2 cellular contexts compared by ENCODE assay signal in the genomic region with DNA sequence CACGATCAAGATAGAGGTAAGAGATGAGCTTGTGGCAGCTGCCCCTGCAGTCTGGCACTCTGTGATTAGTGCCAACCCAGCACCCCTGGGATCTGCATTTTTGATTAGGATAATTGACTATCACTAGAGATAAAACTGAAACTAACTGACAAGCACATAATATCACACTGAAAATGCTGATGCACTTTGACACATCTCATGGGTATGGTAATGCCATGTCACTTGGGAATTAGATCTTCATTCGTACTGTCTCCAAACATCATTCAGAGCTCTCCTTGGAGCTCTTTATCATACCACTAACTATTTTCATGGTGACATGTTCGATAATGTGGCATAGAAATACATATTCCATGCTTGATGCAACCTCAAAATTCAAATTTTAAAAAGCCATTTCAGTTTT.
TF ChIP-seq lines count a peak whose summit lies in the region.

No MANE protein-coding gene starts in this region.

TF ChIP-seq in GM12878, 131 proteins besides CTCF, POLR2A, EP300 and RAD21:
- TF ChIP-seq YBX1 (IDR thresholded peaks at IDR 0.05) (no peak), SMAD5 (IDR thresholded peaks at IDR 0.05; ENCODE audit: low read depth) (no peak), TARDBP (IDR thresholded peaks at IDR 0.05; ENCODE audit: borderline replicate concordance) (no peak), NR2F1 (conservative IDR thresholded peaks at IDR 0.05) (no peak), RELA (IDR thresholded peaks at IDR 0.05; ENCODE audit: borderline replicate concordance, partially characterized antibody) (no peak), SMC3 (IDR thresholded peaks at IDR 0.05; ENCODE audit: borderline replicate concordance, low read length) (no peak), SUZ12 (IDR thresholded peaks at IDR 0.05; ENCODE audit: unreplicated experiment) (no peak), SIN3A (IDR thresholded peaks at IDR 0.05; ENCODE audit: low read depth, low read length) (no peak), ZBED1 (IDR thresholded peaks at IDR 0.05; ENCODE audit: borderline replicate concordance) (no peak), LARP7 (IDR thresholded peaks at IDR 0.05) (no peak), MEF2A (IDR thresholded peaks at IDR 0.05; ENCODE audit: insufficient read depth, low read depth, low read length) (no peak)
- TF ChIP-seq, protein P1, sequence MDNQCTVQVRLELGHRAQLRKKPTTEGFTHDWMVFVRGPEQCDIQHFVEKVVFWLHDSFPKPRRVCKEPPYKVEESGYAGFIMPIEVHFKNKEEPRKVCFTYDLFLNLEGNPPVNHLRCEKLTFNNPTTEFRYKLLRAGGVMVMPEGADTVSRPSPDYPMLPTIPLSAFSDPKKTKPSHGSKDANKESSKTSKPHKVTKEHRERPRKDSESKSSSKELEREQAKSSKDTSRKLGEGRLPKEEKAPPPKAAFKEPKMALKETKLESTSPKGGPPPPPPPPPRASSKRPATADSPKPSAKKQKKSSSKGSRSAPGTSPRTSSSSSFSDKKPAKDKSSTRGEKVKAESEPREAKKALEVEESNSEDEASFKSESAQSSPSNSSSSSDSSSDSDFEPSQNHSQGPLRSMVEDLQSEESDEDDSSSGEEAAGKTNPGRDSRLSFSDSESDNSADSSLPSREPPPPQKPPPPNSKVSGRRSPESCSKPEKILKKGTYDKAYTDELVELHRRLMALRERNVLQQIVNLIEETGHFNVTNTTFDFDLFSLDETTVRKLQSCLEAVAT (IDR thresholded peaks at IDR 0.05): no peak
- TF ChIP-seq, protein P2, sequence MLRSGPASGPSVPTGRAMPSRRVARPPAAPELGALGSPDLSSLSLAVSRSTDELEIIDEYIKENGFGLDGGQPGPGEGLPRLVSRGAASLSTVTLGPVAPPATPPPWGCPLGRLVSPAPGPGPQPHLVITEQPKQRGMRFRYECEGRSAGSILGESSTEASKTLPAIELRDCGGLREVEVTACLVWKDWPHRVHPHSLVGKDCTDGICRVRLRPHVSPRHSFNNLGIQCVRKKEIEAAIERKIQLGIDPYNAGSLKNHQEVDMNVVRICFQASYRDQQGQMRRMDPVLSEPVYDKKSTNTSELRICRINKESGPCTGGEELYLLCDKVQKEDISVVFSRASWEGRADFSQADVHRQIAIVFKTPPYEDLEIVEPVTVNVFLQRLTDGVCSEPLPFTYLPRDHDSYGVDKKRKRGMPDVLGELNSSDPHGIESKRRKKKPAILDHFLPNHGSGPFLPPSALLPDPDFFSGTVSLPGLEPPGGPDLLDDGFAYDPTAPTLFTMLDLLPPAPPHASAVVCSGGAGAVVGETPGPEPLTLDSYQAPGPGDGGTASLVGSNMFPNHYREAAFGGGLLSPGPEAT (IDR thresholded peaks at IDR 0.05; ENCODE audit: low read depth): no peak
- TF ChIP-seq, protein P3, sequence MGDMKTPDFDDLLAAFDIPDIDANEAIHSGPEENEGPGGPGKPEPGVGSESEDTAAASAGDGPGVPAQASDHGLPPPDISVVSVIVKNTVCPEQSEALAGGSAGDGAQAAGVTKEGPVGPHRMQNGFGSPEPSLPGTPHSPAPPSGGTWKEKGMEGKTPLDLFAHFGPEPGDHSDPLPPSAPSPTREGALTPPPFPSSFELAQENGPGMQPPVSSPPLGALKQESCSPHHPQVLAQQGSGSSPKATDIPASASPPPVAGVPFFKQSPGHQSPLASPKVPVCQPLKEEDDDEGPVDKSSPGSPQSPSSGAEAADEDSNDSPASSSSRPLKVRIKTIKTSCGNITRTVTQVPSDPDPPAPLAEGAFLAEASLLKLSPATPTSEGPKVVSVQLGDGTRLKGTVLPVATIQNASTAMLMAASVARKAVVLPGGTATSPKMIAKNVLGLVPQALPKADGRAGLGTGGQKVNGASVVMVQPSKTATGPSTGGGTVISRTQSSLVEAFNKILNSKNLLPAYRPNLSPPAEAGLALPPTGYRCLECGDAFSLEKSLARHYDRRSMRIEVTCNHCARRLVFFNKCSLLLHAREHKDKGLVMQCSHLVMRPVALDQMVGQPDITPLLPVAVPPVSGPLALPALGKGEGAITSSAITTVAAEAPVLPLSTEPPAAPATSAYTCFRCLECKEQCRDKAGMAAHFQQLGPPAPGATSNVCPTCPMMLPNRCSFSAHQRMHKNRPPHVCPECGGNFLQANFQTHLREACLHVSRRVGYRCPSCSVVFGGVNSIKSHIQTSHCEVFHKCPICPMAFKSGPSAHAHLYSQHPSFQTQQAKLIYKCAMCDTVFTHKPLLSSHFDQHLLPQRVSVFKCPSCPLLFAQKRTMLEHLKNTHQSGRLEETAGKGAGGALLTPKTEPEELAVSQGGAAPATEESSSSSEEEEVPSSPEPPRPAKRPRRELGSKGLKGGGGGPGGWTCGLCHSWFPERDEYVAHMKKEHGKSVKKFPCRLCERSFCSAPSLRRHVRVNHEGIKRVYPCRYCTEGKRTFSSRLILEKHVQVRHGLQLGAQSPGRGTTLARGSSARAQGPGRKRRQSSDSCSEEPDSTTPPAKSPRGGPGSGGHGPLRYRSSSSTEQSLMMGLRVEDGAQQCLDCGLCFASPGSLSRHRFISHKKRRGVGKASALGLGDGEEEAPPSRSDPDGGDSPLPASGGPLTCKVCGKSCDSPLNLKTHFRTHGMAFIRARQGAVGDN (IDR thresholded peaks at IDR 0.05): no peak

TF ChIP-seq in GM23338, 12 proteins besides CTCF, POLR2A, EP300 and RAD21:
- TF ChIP-seq CREB1 (CRISPR knock-in tag; IDR thresholded peaks at IDR 0.05; ENCODE audit: low read depth) (no peak), EZH2 (IDR thresholded peaks at IDR 0.05; ENCODE audit: low read depth, unreplicated experiment) (no peak), JUNB (IDR thresholded peaks at IDR 0.05; ENCODE audit: unreplicated experiment) (no peak)
TF ChIP-seq in GM23338: peak in this region for 0.
